Comparison of ENCODE assay signal across 16 cellular contexts in the genomic region with DNA sequence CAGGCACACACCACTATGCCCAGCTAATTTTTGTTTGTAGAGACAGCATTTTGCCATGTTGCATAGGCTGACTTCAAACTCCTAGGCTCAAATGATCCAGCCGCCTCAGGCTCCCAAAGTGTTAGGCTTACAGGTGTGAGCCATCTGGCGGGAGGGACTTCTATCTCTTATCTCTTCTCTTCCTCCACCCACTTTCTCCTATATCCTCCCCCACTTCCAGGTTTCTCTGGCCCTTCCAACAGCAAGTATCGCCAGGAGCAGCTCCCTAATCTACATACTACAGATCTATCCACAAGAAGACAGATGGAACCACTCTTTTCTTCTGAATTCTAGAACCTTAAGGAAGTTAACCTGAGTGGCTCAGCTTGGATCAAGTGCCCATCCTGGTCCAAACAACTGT.
"Had no signal": no experiment of that assay in that cellular context is flagged by ENCODE, and none has a peak within 500 bp of the region (broad histone marks: within the 10 kb centered on the region; RNA-seq: fewer than 3 reads in every experiment).

No MANE protein-coding gene starts in this region.

- DNase-seq: Karpas-422, KG1, MG63, NCI-H1092, NCI-H1105 treated with DMSO at 0.1 percent for 48 hours, NCI-H1417 treated with DMSO at 0.1 percent for 48 hours, NCI-H146, NCI-H1694 treated with DMSO at 0.1 percent for 48 hours, NCI-H1930, NCI-H2081, NCI-H2107, NCI-H2227 treated with DMSO at 0.1 percent for 48 hours, NCI-H526, PC-3, SHP77 treated with DMSO at 0.1 percent for 48 hours, SJCRH30 had no signal
